Comparison of ENCODE assay signal across 15 cellular contexts in the genomic region with DNA sequence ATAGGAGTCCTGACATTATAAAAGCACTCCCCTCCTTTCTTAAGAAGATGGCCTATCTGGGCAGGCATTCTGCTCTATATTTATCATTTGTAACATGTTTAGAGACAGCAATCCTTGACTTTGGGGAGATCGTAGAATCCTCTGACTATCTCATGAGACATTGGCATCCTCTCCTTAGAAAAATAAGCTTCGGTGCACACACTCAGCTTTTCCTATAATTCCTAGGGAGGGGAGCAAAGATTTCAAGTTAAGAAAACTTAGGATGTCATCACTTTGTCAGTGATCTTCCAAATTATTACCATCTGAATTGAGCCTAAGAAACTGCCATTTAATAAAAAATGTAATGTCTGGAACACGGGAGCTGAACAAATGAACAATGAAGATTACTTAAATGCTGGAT.
"Had no signal": no experiment of that assay in that cellular context is flagged by ENCODE, and none has a peak within 500 bp of the region (broad histone marks: within the 10 kb centered on the region; RNA-seq: fewer than 3 reads in every experiment).

No MANE protein-coding gene starts in this region.

- H3K4me3 Mint-ChIP-seq: activated naive CD4-positive, alpha-beta T cell treated with anti-CD3 and anti-CD28 coated beads, Interleukin-2, amount 10 ng/mL, durations not matched to agents 7 days and 5 days; central memory CD8-positive, alpha-beta T cell; effector memory CD8-positive, alpha-beta T cell; naive B cell had no signal

- ATAC-seq: body of pancreas; effector memory CD8-positive, alpha-beta T cell; gastroesophageal sphincter had no signal

- H3K27ac ChIP-seq: adrenal gland, body of pancreas, gastroesophageal sphincter, right atrium auricular region, transverse colon had no signal

- H3K4me1 ChIP-seq: adrenal gland, body of pancreas, gastroesophageal sphincter, right atrium auricular region had no signal

- H3K27ac Mint-ChIP-seq: activated naive CD4-positive, alpha-beta T cell treated with anti-CD3 and anti-CD28 coated beads, Interleukin-2, amount 10 ng/mL, durations not matched to agents 7 days and 5 days; activated T-helper 2 cell treated with anti-CD3 and anti-CD28 coated beads, Interferon-gamma antibody, Interleukin-2, Interleukin-4, amounts not matched to agents 10 μg/mL and 5 μg/mL and 100 μg/mL, durations not matched to agents 14 hours and 24 hours and 36 hours; effector memory CD8-positive, alpha-beta T cell; naive B cell had no signal

- H3K4me3 ChIP-seq: adrenal gland, body of pancreas, gastroesophageal sphincter, right atrium auricular region, skin epidermis, transverse colon had no signal

- H3K36me3 ChIP-seq: adrenal gland, gastroesophageal sphincter, right atrium auricular region, transverse colon had no signal

- DNase-seq: activated CD4-positive, CD25-positive, alpha-beta regulatory T cell; activated naive CD4-positive, alpha-beta T cell treated with anti-CD3 and anti-CD28 coated beads, Interleukin-2, amount 10 ng/mL, durations not matched to agents 7 days and 5 days; adrenal gland; body of pancreas; cortex of kidney; effector memory CD8-positive, alpha-beta T cell; kidney; naive B cell; T-helper 2 cell; transverse colon had no signal

- H3K27me3 ChIP-seq: adrenal gland, body of pancreas, gastroesophageal sphincter, right atrium auricular region, transverse colon had no signal

- H3K4me1 Mint-ChIP-seq: activated naive CD4-positive, alpha-beta T cell treated with anti-CD3 and anti-CD28 coated beads, Interleukin-2, amount 10 ng/mL, durations not matched to agents 7 days and 5 days; central memory CD8-positive, alpha-beta T cell; naive B cell had no signal

- H3K27me3 Mint-ChIP-seq: activated naive CD4-positive, alpha-beta T cell treated with anti-CD3 and anti-CD28 coated beads, Interleukin-2, amount 10 ng/mL, durations not matched to agents 7 days and 5 days; central memory CD8-positive, alpha-beta T cell; effector memory CD8-positive, alpha-beta T cell; naive B cell had no signal

- H3K9me3 ChIP-seq: adrenal gland, body of pancreas had no signal

- H3K36me3 Mint-ChIP-seq: activated naive CD4-positive, alpha-beta T cell treated with anti-CD3 and anti-CD28 coated beads, Interleukin-2, amount 10 ng/mL, durations not matched to agents 7 days and 5 days; naive B cell had no signal
